ENCODE assay signal across 8 cellular contexts in the genomic region with DNA sequence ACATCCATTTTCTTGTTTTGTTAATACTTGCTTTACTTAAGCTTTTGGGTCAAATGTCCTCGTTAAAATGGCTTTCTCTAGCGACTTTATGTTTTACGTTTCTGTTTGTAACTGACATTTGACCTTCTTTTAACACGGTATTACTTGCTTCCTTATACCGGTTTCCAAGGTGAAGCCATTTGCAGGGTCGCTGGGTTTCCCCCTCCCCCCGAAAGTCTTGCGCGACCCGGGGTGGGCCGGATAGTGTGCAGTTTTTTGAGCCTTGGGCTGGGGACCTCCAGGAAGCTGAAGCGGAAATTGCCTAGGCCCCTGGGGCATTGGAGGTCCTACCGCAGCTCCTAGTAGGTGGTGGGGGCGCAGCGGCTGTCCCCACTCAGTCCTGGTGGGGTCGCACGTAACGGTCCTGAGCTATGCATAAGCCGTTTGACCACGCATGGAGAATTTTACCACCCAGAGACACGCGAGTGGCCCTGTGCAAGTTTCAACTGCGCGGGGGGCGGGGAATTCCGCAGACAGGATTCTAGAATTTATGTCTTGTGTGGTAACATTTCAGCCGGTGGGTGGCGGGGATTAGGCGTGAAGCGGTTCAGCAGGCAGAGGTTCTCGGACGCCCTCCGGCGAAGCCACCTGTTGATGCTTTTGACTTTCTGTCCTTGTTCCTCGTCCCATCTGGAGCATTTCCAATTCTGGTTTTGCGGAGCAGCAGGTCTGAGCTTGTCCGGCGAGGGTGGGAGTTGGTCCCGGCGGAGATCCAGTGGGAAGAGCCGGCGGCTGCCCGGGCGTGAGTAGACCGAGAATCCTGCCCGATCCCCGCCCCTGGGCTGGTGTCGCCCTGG. TPM values are rescaled to one million over a fixed set of nuclear protein-coding genes. Genes with fewer than 3 reads are reported as not detected.
A peak's percentile ranks its signal among the peaks of the same experiment; 100 is the strongest.
DNase-seq lines count a peak whose midpoint lies in the region; ATAC-seq and TF ChIP-seq lines count a peak whose summit lies in the region.

No MANE protein-coding gene starts in this region.

- TF ChIP-seq CTCF in ascending aorta (IDR thresholded peaks at IDR 0.05) = peak in 2 of 3 experiments; percentile 3 to 53
- peak in 3 of 5 experiments; percentile 35 to 49 (median 37) for TF ChIP-seq CTCF in gastrocnemius medialis (IDR thresholded peaks at IDR 0.05 in 4 of 5, conservative IDR thresholded peaks at IDR 0.05 in 1 of 5)

- H3K27ac Mint-ChIP-seq in T-helper 2 cell treated with Interferon-gamma antibody and Interleukin-4, amounts not matched to agents 5 μg/mL and 100 μg/mL, for 36 hours = peak overlapping the region; percentile 98

- no peaks in the 10 kb centered on the region for H3K9me3 ChIP-seq in HAP-1
- no peaks in the 10 kb centered on the region for H3K9me3 ChIP-seq in MG63
- no peaks in the 10 kb centered on the region for H3K9me3 ChIP-seq in ascending aorta
- H3K9me3 ChIP-seq in gastrocnemius medialis = no peaks in the 10 kb centered on the region

- peaks cover 3% of the 10 kb centered on the region for H3K27me3 Mint-ChIP-seq in T-helper 2 cell treated with Interferon-gamma antibody and Interleukin-4, amounts not matched to agents 5 μg/mL and 100 μg/mL, for 36 hours (ENCODE audit: low read depth)

- DNase-seq in HAP-1 (ENCODE audit: low spot score in 2 of 2) (peak; percentile 86 to 95), MG63 (peak; percentile 86), ascending aorta (ENCODE audit: low spot score in 2 of 2) (peak; percentile 55 to 91), hypothalamus (lab: John Stamatoyannopoulos, UW) (peak; percentile 15 to 85 (median 65)), gastrocnemius medialis (peak; percentile 95 to 98), SHP77 treated with DMSO at 0.1 percent for 48 hours (lab: John Stamatoyannopoulos, UW) (no peak)
- DNase-seq in T-helper 2 cell treated with Interferon-gamma antibody and Interleukin-4, amounts not matched to agents 5 μg/mL and 100 μg/mL, for 36 hours (ENCODE audit: low spot score) = peak; percentile 85

- peaks cover 45% of the 10 kb centered on the region for H3K36me3 Mint-ChIP-seq in T-helper 2 cell treated with Interferon-gamma antibody and Interleukin-4, amounts not matched to agents 5 μg/mL and 100 μg/mL, for 36 hours (ENCODE audit: low read depth)

- peaks cover 47% of the 10 kb centered on the region for H3K4me1 Mint-ChIP-seq in T-helper 2 cell treated with Interferon-gamma antibody and Interleukin-4, amounts not matched to agents 5 μg/mL and 100 μg/mL, for 36 hours (ENCODE audit: low read depth)

- TF ChIP-seq POLR2A in GM10847 (IDR thresholded peaks at IDR 0.05; ENCODE audit: extremely low read depth, insufficient read length) (peak; percentile 33), gastrocnemius medialis (IDR thresholded peaks at IDR 0.05) (peak; percentile 68 to 87)

- intact Hi-C loops in ascending aorta (cut with DNase I) = loop anchor here (1.0 to 10.0 kb wide), 6 partner anchors 9 to 1146 kb away; a partner anchor contains a TSS
- intact Hi-C loops in gastrocnemius medialis (cut with DNase I; ENCODE audit: low total_unique reads) = loop anchor here (1.0 to 5.0 kb wide), 3 partner anchors 47 to 741 kb away; a partner anchor contains a TSS

- H3K4me3 ChIP-seq in HAP-1 = peak overlapping the region; percentile 53
- peak overlapping the region; percentile 57 for H3K4me3 ChIP-seq in MG63
- H3K4me3 ChIP-seq in ascending aorta = peak overlapping the region; percentile 77 to 85
- H3K4me3 ChIP-seq in gastrocnemius medialis = peak overlapping the region; percentile 70 to 95 (median 82)

- in situ Hi-C loops in HAP-1 (cut with MboI; ENCODE audit: low sequenced_read_pairs) (no loop called here), gastrocnemius medialis (cut with MboI; ENCODE audit: low sequenced_read_pairs in 4 of 4) (loop anchor here in 1 of 4 donors (5.0 kb wide), 1 partner anchor 34 kb away; no protein-coding TSS in a partner anchor)

- H3K4me1 ChIP-seq in HAP-1 (peaks cover 26% of the 10 kb centered on the region), ascending aorta (peaks cover 3 to 16% of the 10 kb centered on the region in 2 donors), gastrocnemius medialis (peaks cover 30 to 33% of the 10 kb centered on the region in 2 donors)

- H3K36me3 ChIP-seq in HAP-1 (replicated peaks) (no peaks in the 10 kb centered on the region), MG63 (peaks cover 11% of the 10 kb centered on the region; the same call in 1 of the 2 replicates), ascending aorta (no peaks in the 10 kb centered on the region), gastrocnemius medialis (peaks cover 0 to 4% of the 10 kb centered on the region in 2 donors)

- H3K27me3 ChIP-seq in HAP-1 (ENCODE audit: low read depth) = no peaks in the 10 kb centered on the region
- no peaks in the 10 kb centered on the region for H3K27me3 ChIP-seq in MG63
- H3K27me3 ChIP-seq in ascending aorta = no peaks in the 10 kb centered on the region
- H3K27me3 ChIP-seq in gastrocnemius medialis = no peaks in the 10 kb centered on the region

- peak overlapping the region; percentile 94 for H3K4me3 Mint-ChIP-seq in T-helper 2 cell treated with Interferon-gamma antibody and Interleukin-4, amounts not matched to agents 5 μg/mL and 100 μg/mL, for 36 hours

- peak; percentile 53 for ATAC-seq in gastrocnemius medialis

- peaks cover 4% of the 10 kb centered on the region for H3K9me3 Mint-ChIP-seq in T-helper 2 cell treated with Interferon-gamma antibody and Interleukin-4, amounts not matched to agents 5 μg/mL and 100 μg/mL, for 36 hours

- H3K27ac ChIP-seq in ascending aorta (peak overlapping the region; percentile 99), gastrocnemius medialis (peak overlapping the region; percentile 95 to 100 (median 98))

RNA-seq across cellular contexts. Expression of a gene that starts 2.4 kb away (rescaled TPM):
- 29.3 and 39.6 TPM in 2 replicates for total RNA-seq in MG63 (2014; rRNA removed; shearing (Covaris generic); ENCODE audit: low replicate concordance)
- 112 TPM for total RNA-seq in ascending aorta
- 100 to 1,000 TPM; 298 to 491 (median 352) TPM for total RNA-seq in gastrocnemius medialis

RNA-seq across cellular contexts. Expression of a gene that starts 46.5 kb away (rescaled TPM):
- 126 and 240 TPM in 2 replicates for total RNA-seq in MG63 (2014; rRNA removed; shearing (Covaris generic); ENCODE audit: low replicate concordance)
- total RNA-seq in ascending aorta (34.2 TPM), gastrocnemius medialis (100 to 1,000 TPM; 107 to 146 (median 135) TPM)

RNA-seq across cellular contexts. Expression of a gene that starts 46.9 kb away (rescaled TPM):
- 0.62 and 0.86 TPM in 2 replicates for total RNA-seq in MG63 (2014; rRNA removed; shearing (Covaris generic); ENCODE audit: low replicate concordance)
- 2.1 TPM for total RNA-seq in ascending aorta
- total RNA-seq in gastrocnemius medialis = 10 to 100 TPM in 1 of 4 donors, 1 to 10 TPM in 3; 2.3 to 12.5 (median 3.5) TPM
